In the genomic region with DNA sequence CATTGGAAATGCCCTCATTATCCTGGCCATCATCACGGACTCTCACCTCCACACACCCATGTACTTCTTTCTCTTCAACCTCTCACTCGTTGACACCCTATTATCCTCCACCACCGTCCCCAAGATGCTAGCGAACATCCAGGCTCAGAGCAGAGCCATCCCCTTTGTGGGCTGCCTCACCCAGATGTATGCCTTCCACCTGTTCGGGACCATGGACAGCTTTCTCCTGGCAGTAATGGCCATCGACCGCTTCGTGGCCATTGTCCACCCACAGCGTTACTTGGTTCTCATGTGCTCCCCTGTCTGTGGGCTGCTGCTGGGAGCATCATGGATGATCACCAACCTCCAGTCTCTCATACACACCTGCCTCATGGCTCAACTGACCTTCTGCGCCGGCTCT, we compare ENCODE assay signal across 25 cellular contexts. TPM values are rescaled to one million over a fixed set of nuclear protein-coding genes. Genes with fewer than 3 reads are reported as not detected.
DNase-seq lines count a peak whose midpoint lies in the region; ATAC-seq, FAIRE-seq and TF ChIP-seq lines count a peak whose summit lies in the region.
"Had no signal": no experiment of that assay in that cellular context is flagged by ENCODE, and none has a peak within 500 bp of the region (broad histone marks: within the 10 kb centered on the region; RNA-seq: fewer than 3 reads in every experiment).

No MANE protein-coding gene starts in this region.

- H3K27ac ChIP-seq in A549 (no peak overlapping the region), GM23338 (ENCODE audit: low read depth) (no peak overlapping the region)
- H3K27ac ChIP-seq: BLaER1 treated with 17β-estradiol and CSF1 and Interleukin-3, amounts not matched to agents 10 nM and 100 nM had no signal

- no peaks in the 10 kb centered on the region for H3K4me1 Mint-ChIP-seq in GM23338

- peak in 1 of 2 experiments; percentile 34; a peak in 2 of 6 replicates for ATAC-seq in A549
- ATAC-seq in GM23338 = no peak
- ATAC-seq: GM12878 had no signal

- CTCF ChIA-PET in A549 (lab: Yijun Ruan, JAX) = interaction anchor here (1.1 kb wide), 1 partner anchor 14 kb away, joined by 3 read pairs; no protein-coding TSS in a partner anchor

- no peaks in the 10 kb centered on the region for H3K36me3 ChIP-seq in GM23338 (ENCODE audit: insufficient read depth)
- H3K36me3 ChIP-seq: BE2C; BLaER1 treated with 17β-estradiol and CSF1 and Interleukin-3, amounts not matched to agents 10 nM and 100 nM; HAP-1 had no signal

- H4K20me1 ChIP-seq in GM23338 (replicated peaks; ENCODE audit: insufficient read depth) = no peaks in the 10 kb centered on the region
- H4K20me1 ChIP-seq: BLaER1 treated with 17β-estradiol and CSF1 and Interleukin-3, amounts not matched to agents 10 nM and 100 nM had no signal

- no peaks in the 10 kb centered on the region for H3K27me3 ChIP-seq in GM23338 (ENCODE audit: insufficient read depth)
- H3K27me3 ChIP-seq: BE2C; BLaER1 treated with 17β-estradiol and CSF1 and Interleukin-3, amounts not matched to agents 10 nM and 100 nM had no signal

- TF ChIP-seq POLR2A in A549 (IDR thresholded peaks at IDR 0.05; ENCODE audit: low read length) = no peak

- POLR2A ChIA-PET in A549 (lab: Yijun Ruan, JAX) = no interaction called here

- no peak for TF ChIP-seq EP300 in A549 (IDR thresholded peaks at IDR 0.05)

- H3F3A ChIP-seq in GM23338 (replicated peaks; ENCODE audit: low read depth) = no peaks in the 10 kb centered on the region

- no peak overlapping the region for H3K4me2 ChIP-seq in A549
- no peak overlapping the region for H3K4me2 ChIP-seq in GM23338
- H3K4me2 ChIP-seq: BLaER1 treated with 17β-estradiol and CSF1 and Interleukin-3, amounts not matched to agents 10 nM and 100 nM had no signal

- no peaks in the 10 kb centered on the region for H3K79me2 ChIP-seq in GM23338 (replicated peaks; ENCODE audit: insufficient read depth)

- peaks cover 4% of the 10 kb centered on the region for H3K27me3 Mint-ChIP-seq in GM23338 (ENCODE audit: insufficient read depth, low read depth, poor library complexity)

- no peaks in the 10 kb centered on the region for H3K36me3 Mint-ChIP-seq in GM23338 (ENCODE audit: low read depth)
- H3K36me3 Mint-ChIP-seq: CD14-positive monocyte; CD8-positive, alpha-beta memory T cell had no signal

- H3K4me1 ChIP-seq in A549 (0 out of 3 replicates have a peak, but pooled peaks cover 2% of the 10 kb centered on the region), GM23338 (ENCODE audit: insufficient read depth) (no peaks in the 10 kb centered on the region)
- H3K4me1 ChIP-seq: BE2C, HAP-1 had no signal

- DNase-seq in A549 (ENCODE audit: low read depth in 1 of 2, low spot score in 1 of 2) (no peak), GM23338 (ENCODE audit: low spot score) (no peak), posterior vena cava (ENCODE audit: low spot score) (peak; percentile 45), NOMO-1 treated with DMSO at 0.1 percent for 48 hours (lab: John Stamatoyannopoulos, UW; ENCODE audit: unreplicated experiment) (no peak), 8988T (no peak), GM19238 (ENCODE audit: insufficient read length, low spot score) (no peak)
- no peak for DNase-seq in activated T-cell treated with anti-CD3 and anti-CD28 coated beads, Interleukin-2, amount 50 U/mL, for 1 hour
- DNase-seq: ACHN; AML-193; BE2C; CD4-positive, alpha-beta T cell; CD8-positive, alpha-beta memory T cell; DMS 273 treated with DMSO at 0.1 percent for 48 hours; DMS79; EL; GDM1; GOT3 had no signal

- intact Hi-C loops in posterior vena cava (cut with DNase I) = loop anchor here in 1 of 2 donors (5.0 kb wide), 1 partner anchor 465 kb away; no protein-coding TSS in a partner anchor

- no peak for TF ChIP-seq CTCF in A549 (IDR thresholded peaks at IDR 0.05)
- no peak for TF ChIP-seq CTCF in GM23338 (conservative IDR thresholded peaks at IDR 0.05; ENCODE audit: low read depth in 2 of 2)

- WGBS in A549 (ENCODE audit: missing lambda C conversion rate) = 37% methylated on average over 11 of the region's 11 CpGs

- no peak for FAIRE-seq in A549 (lab: Jason Lieb, UNC)
- FAIRE-seq: A204.1, D721Med, GM12878, H54 had no signal

- H3K9me3 ChIP-seq in A549 = no peaks in the 10 kb centered on the region
- H3K9me3 ChIP-seq: BE2C; BLaER1 treated with 17β-estradiol and CSF1 and Interleukin-3, amounts not matched to agents 10 nM and 100 nM; HAP-1 had no signal

- no peak overlapping the region for H2AFZ ChIP-seq in GM23338

- no peak for TF ChIP-seq RAD21 in A549 (conservative IDR thresholded peaks at IDR 0.05 in 1 of 2, IDR thresholded peaks at IDR 0.05 in 1 of 2)

- no peaks in the 10 kb centered on the region for H3K9me3 Mint-ChIP-seq in GM23338
- H3K9me3 Mint-ChIP-seq: CD4-positive, alpha-beta T cell; CD8-positive, alpha-beta memory T cell had no signal

- no peaks in the 10 kb centered on the region for H3K9me2 ChIP-seq in GM23338 (ENCODE audit: insufficient read depth)

- no peak overlapping the region for H3K27ac Mint-ChIP-seq in GM23338
- H3K27ac Mint-ChIP-seq: CD14-positive monocyte; CD4-positive, alpha-beta T cell had no signal

- no peak overlapping the region for H3K4me3 ChIP-seq in A549
- H3K4me3 ChIP-seq in GM23338 = no peak overlapping the region
- H3K4me3 ChIP-seq: BLaER1 treated with 17β-estradiol and CSF1 and Interleukin-3, amounts not matched to agents 10 nM and 100 nM; GM12878; HAP-1 had no signal

- H3K4me3 Mint-ChIP-seq in GM23338 = no peak overlapping the region
- H3K4me3 Mint-ChIP-seq: CD14-positive monocyte; CD4-positive, alpha-beta T cell; CD8-positive, alpha-beta memory T cell had no signal

TF ChIP-seq in A549, 52 proteins besides CTCF, POLR2A, EP300 and RAD21 (continues in another document):
- no peak for TF ChIP-seq BHLHE40 (IDR thresholded peaks at IDR 0.05; ENCODE audit: low read depth, low read length)

TF ChIP-seq in GM23338, 12 proteins besides CTCF, POLR2A, EP300 and RAD21 (continues in another document):
- no peak for TF ChIP-seq EZH2 (IDR thresholded peaks at IDR 0.05; ENCODE audit: low read depth, unreplicated experiment)

TF ChIP-seq in PFSK-1, 5 proteins besides CTCF, POLR2A, EP300 and RAD21:
- TF ChIP-seq, protein P1, sequence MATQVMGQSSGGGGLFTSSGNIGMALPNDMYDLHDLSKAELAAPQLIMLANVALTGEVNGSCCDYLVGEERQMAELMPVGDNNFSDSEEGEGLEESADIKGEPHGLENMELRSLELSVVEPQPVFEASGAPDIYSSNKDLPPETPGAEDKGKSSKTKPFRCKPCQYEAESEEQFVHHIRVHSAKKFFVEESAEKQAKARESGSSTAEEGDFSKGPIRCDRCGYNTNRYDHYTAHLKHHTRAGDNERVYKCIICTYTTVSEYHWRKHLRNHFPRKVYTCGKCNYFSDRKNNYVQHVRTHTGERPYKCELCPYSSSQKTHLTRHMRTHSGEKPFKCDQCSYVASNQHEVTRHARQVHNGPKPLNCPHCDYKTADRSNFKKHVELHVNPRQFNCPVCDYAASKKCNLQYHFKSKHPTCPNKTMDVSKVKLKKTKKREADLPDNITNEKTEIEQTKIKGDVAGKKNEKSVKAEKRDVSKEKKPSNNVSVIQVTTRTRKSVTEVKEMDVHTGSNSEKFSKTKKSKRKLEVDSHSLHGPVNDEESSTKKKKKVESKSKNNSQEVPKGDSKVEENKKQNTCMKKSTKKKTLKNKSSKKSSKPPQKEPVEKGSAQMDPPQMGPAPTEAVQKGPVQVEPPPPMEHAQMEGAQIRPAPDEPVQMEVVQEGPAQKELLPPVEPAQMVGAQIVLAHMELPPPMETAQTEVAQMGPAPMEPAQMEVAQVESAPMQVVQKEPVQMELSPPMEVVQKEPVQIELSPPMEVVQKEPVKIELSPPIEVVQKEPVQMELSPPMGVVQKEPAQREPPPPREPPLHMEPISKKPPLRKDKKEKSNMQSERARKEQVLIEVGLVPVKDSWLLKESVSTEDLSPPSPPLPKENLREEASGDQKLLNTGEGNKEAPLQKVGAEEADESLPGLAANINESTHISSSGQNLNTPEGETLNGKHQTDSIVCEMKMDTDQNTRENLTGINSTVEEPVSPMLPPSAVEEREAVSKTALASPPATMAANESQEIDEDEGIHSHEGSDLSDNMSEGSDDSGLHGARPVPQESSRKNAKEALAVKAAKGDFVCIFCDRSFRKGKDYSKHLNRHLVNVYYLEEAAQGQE (IDR thresholded peaks at IDR 0.05; ENCODE audit: insufficient read depth in 1 of 2, low read depth in 2 of 2, low read length in 2 of 2) = peak; percentile 70 to 87
- no peak for TF ChIP-seq FOXP2 (optimal IDR thresholded peaks at IDR 0.05; ENCODE audit: borderline replicate concordance, extremely low read depth, extremely low read length, insufficient read depth)
TF ChIP-seq in PFSK-1: peak in this region for 1.

RNA-seq across cellular contexts. Expression of a gene that starts 5.2 kb away (rescaled TPM):
- polyA plus RNA-seq in A549 (2011; rRNA removed) (not detected in 2 replicates), A549 (2017; fragmentation: RNase III; extraction: RNeasy Plus Mini Kit Qiagen cat#74134 plus additional on column Dnase treatment) (not detected in 3 replicates), GM23338 (2016; fragmentation: Nextera tagmentation; extraction: Ambion mirVana) (not detected in 2 replicates)
- polyA plus RNA-seq in A549 (2012; cell fraction: cytosol; rRNA removed) = not detected in 2 replicates
- polyA plus RNA-seq in A549 (2012; cell fraction: nucleus; rRNA removed) = not detected in 2 replicates
- polyA minus RNA-seq in A549 (2011; rRNA and poly(A)+ RNA removed) = not detected in 2 replicates
- total RNA-seq in GM23338 (2014; rRNA removed; shearing (Covaris generic)) = not detected in 2 replicates
- not detected for polyA plus RNA-seq in PFSK-1 (2012; ENCODE audit: insufficient read length, low read depth)
- not detected for total RNA-seq in posterior vena cava
- total RNA-seq: CD4-positive, alpha-beta T cell; CD8-positive, alpha-beta memory T cell; GM12878 had no signal
- polyA plus RNA-seq: CD14-positive monocyte; CD8-positive, alpha-beta memory T cell; GM12878 had no signal

RNA-seq across cellular contexts. Expression of a gene that starts 20.0 kb away (rescaled TPM):
- polyA plus RNA-seq in A549 (2011; rRNA removed) (5.0 and 5.5 TPM in 2 replicates), A549 (2017; fragmentation: RNase III; extraction: RNeasy Plus Mini Kit Qiagen cat#74134 plus additional on column Dnase treatment) (7.7 to 10.3 TPM (median 8.8 TPM) in 3 replicates), GM23338 (2016; fragmentation: Nextera tagmentation; extraction: Ambion mirVana) (3.4 and 4.1 TPM in 2 replicates)
- 14.5 and 22.4 TPM in 2 replicates for polyA plus RNA-seq in A549 (2012; cell fraction: cytosol; rRNA removed)
- polyA plus RNA-seq in A549 (2012; cell fraction: nucleus; rRNA removed) = 25.5 and 39.8 TPM in 2 replicates
- 6.1 and 6.4 TPM in 2 replicates for polyA minus RNA-seq in A549 (2011; rRNA and poly(A)+ RNA removed)
- total RNA-seq in GM23338 (2014; rRNA removed; shearing (Covaris generic)) = 14.3 and 21.4 TPM in 2 replicates
- 40.7 TPM for polyA plus RNA-seq in PFSK-1 (2012; ENCODE audit: insufficient read length, low read depth)
- total RNA-seq in posterior vena cava = 10 to 100 TPM; 42.4 to 44.6 TPM
- total RNA-seq: GM12878 had no signal
- polyA plus RNA-seq: CD14-positive monocyte, GM12878 had no signal

RNA-seq across cellular contexts. Expression of a gene that starts 37.9 kb away (rescaled TPM):
- polyA plus RNA-seq in A549 (2011; rRNA removed) (not detected in 2 replicates), A549 (2017; fragmentation: RNase III; extraction: RNeasy Plus Mini Kit Qiagen cat#74134 plus additional on column Dnase treatment) (not detected in 3 replicates), GM23338 (2016; fragmentation: Nextera tagmentation; extraction: Ambion mirVana) (not detected in 2 replicates)
- polyA plus RNA-seq in A549 (2012; cell fraction: cytosol; rRNA removed) = not detected in 2 replicates
- polyA plus RNA-seq in A549 (2012; cell fraction: nucleus; rRNA removed) = not detected in 2 replicates
- not detected in 2 replicates for polyA minus RNA-seq in A549 (2011; rRNA and poly(A)+ RNA removed)
- total RNA-seq in GM23338 (2014; rRNA removed; shearing (Covaris generic)) = not detected in 2 replicates
- not detected for polyA plus RNA-seq in PFSK-1 (2012; ENCODE audit: insufficient read length, low read depth)
- total RNA-seq in posterior vena cava = not detected
- total RNA-seq: CD4-positive, alpha-beta T cell; CD8-positive, alpha-beta memory T cell had no signal
- polyA plus RNA-seq: CD14-positive monocyte; CD8-positive, alpha-beta memory T cell had no signal
